1 cellular context compared by ENCODE assay signal in the genomic region with DNA sequence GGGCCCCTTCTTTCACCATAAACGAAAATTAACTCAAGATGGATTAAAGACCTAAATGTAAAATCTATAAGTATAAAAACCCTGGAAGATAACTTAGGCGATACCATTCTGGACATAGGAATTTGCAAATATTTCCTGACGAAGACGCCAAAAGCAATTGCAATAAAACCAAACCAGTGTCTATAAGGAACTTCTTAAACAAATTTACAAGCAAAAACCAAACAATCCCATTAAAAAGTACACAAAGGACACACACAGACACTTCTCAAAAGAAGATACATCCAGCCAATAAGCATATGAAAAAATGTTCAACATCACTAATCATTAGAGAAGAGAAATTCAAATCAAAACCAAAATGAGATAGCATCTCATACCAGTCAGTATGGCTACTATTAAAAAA.
TF ChIP-seq lines count a peak whose summit lies in the region.

No MANE protein-coding gene starts in this region.

TF ChIP-seq in SK-N-SH treated with all-trans-retinoic acid at 6 μM for 48 hours, 23 proteins besides CTCF, POLR2A, EP300 and RAD21 (continued from another document):
- TF ChIP-seq TOX (CRISPR knock-in tag; IDR thresholded peaks at IDR 0.05; ENCODE audit: borderline replicate concordance): no peak
- TF ChIP-seq, protein P1, sequence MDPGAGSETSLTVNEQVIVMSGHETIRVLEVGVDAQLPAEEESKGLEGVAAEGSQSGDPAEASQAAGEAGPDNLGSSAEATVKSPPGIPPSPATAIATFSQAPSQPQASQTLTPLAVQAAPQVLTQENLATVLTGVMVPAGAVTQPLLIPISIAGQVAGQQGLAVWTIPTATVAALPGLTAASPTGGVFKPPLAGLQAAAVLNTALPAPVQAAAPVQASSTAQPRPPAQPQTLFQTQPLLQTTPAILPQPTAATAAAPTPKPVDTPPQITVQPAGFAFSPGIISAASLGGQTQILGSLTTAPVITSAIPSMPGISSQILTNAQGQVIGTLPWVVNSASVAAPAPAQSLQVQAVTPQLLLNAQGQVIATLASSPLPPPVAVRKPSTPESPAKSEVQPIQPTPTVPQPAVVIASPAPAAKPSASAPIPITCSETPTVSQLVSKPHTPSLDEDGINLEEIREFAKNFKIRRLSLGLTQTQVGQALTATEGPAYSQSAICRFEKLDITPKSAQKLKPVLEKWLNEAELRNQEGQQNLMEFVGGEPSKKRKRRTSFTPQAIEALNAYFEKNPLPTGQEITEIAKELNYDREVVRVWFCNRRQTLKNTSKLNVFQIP (CRISPR knock-in tag; IDR thresholded peaks at IDR 0.05; ENCODE audit: borderline replicate concordance, low read depth): no peak
- no peak for TF ChIP-seq SNAI2 (CRISPR knock-in tag; IDR thresholded peaks at IDR 0.05)
